11 cellular contexts compared by ENCODE assay signal in the genomic region with DNA sequence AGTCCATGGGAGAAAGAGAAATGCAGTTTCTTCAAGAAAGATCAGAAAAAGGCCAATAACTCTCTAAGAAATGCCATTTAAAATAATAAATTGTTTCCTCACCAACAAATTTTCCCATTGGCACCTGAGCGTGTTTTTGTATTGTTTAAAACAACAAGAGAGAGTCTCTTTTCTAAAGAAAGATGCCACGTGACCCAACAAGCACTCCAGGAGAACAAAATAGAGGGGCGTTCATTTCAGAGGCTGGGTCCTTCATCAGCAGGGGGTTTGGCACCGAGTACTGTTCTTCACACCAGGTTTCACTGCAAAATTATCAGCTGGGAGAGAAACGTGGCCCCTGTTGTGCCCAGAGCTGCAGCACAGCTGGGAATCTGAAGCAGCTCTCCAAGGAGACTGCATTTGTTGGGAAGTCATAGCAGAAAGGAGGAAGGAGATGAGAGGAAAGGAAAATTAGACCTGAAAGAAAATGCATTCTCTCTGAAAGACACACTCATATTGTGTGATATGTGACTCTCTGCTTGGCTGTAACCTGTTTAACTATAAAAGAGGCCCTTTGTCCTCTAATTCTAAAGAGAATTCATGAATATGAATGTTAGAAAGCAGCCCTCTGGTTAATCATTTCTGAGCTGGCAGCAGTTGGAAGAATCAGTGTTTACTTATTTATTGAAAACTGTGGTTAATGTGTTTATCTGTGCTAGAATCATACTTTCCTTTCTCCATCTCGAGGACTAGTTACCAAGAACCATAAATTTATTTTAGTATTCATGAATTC.
A peak's percentile ranks its signal among the peaks of the same experiment; 100 is the strongest.
DNase-seq lines count a peak whose midpoint lies in the region; ATAC-seq lines count a peak whose summit lies in the region.
"Had no signal": no experiment of that assay in that cellular context is flagged by ENCODE, and none has a peak within 500 bp of the region (broad histone marks: within the 10 kb centered on the region; RNA-seq: fewer than 3 reads in every experiment).

No MANE protein-coding gene starts in this region.

- H3K27ac Mint-ChIP-seq in CD4-positive, alpha-beta memory T cell: no peak overlapping the region

- peaks cover 18% of the 10 kb centered on the region for H3K4me1 ChIP-seq in iPS-18a (ENCODE audit: control insufficient read depth, low read depth, low read length)
- H3K4me1 ChIP-seq in CD4-positive, alpha-beta memory T cell (ENCODE audit: insufficient read depth, low read length): no peaks in the 10 kb centered on the region
- H3K4me1 ChIP-seq: ascending aorta had no signal

- H3K27ac ChIP-seq in iPS-18a (ENCODE audit: low read length): no peak overlapping the region
- H3K27ac ChIP-seq in substantia nigra (ENCODE audit: low read depth, low read length, poor library complexity, severe bottlenecking): peak overlapping the region; percentile 37
- H3K27ac ChIP-seq in CD4-positive, alpha-beta memory T cell (ENCODE audit: low read depth, low read length): no peak overlapping the region
- H3K27ac ChIP-seq: ascending aorta had no signal

- H3K4me1 Mint-ChIP-seq in CD4-positive, alpha-beta memory T cell: no peaks in the 10 kb centered on the region

- POLR2A ChIA-PET in CD4-positive, alpha-beta memory T cell (lab: Charles Lee; ENCODE audit: partially characterized antibody): no interaction called here

- peaks cover 0 to 4% (median 2%) of the 10 kb centered on the region in 8 donors for H3K9me3 Mint-ChIP-seq in CD4-positive, alpha-beta memory T cell

- no peak overlapping the region for H3K4me3 Mint-ChIP-seq in CD4-positive, alpha-beta memory T cell

- CTCF ChIA-PET in CD4-positive, alpha-beta memory T cell (lab: Charles Lee; ENCODE audit: partially characterized antibody): no interaction called here

- H3K9me3 ChIP-seq in iPS-18a (ENCODE audit: control insufficient read depth, low read depth, low read length): no peaks in the 10 kb centered on the region
- H3K9me3 ChIP-seq in CD4-positive, alpha-beta memory T cell (ENCODE audit: control insufficient read depth in 1 of 2, low read length in 2 of 2): no peaks in the 10 kb centered on the region
- H3K9me3 ChIP-seq: ascending aorta had no signal

- H3K36me3 ChIP-seq in iPS-18a (ENCODE audit: control insufficient read depth, low read depth, low read length): no peaks in the 10 kb centered on the region
- no peaks in the 10 kb centered on the region for H3K36me3 ChIP-seq in CD4-positive, alpha-beta memory T cell (ENCODE audit: insufficient read depth, low read length)
- H3K36me3 ChIP-seq: ascending aorta had no signal

- DNase-seq in DMS53 (lab: John Stamatoyannopoulos, UW): peak; percentile 43
- DNase-seq in DMS53 treated with DMSO at 0.1 percent for 48 hours (lab: John Stamatoyannopoulos, UW; ENCODE audit: unreplicated experiment): no peak
- peak; percentile 33 to 52 for DNase-seq in NCI-H526 (lab: John Stamatoyannopoulos, UW)
- DNase-seq in substantia nigra (lab: John Stamatoyannopoulos, UW): peak in 3 of 49 donors; percentile 1 to 22 (median 6)
- DNase-seq in left cardiac atrium: no peak
- DNase-seq in CD4-positive, alpha-beta memory T cell: no peak
- DNase-seq: SIG-M5; stimulated activated naive CD4-positive, alpha-beta T cell treated with Interleukin-2 at 50 U/mL for 16 hours had no signal

- intact Hi-C loops in left cardiac atrium (cut with DNase I): no loop called here
- intact Hi-C loops in CD4-positive, alpha-beta memory T cell (cut with micrococcal nuclease): no loop called here

- ATAC-seq in HG03439 (IDR thresholded peaks at IDR 0.05; ENCODE audit: unreplicated experiment): no peak
- ATAC-seq in left cardiac atrium: no peak

- H3K9ac ChIP-seq in iPS-18a (ENCODE audit: low read length): no peak overlapping the region

- no peaks in the 10 kb centered on the region for H3K36me3 Mint-ChIP-seq in CD4-positive, alpha-beta memory T cell

- no peaks in the 10 kb centered on the region for H3K27me3 Mint-ChIP-seq in CD4-positive, alpha-beta memory T cell

- no peaks in the 10 kb centered on the region for H3K27me3 ChIP-seq in iPS-18a (ENCODE audit: control insufficient read depth, insufficient read depth, low read length)
- no peaks in the 10 kb centered on the region for H3K27me3 ChIP-seq in CD4-positive, alpha-beta memory T cell (ENCODE audit: insufficient read depth, low read length)
- H3K27me3 ChIP-seq: ascending aorta had no signal

- peak overlapping the region; percentile 31 for H3K4me3 ChIP-seq in iPS-18a (ENCODE audit: low read length)
- H3K4me3 ChIP-seq in CD4-positive, alpha-beta memory T cell (ENCODE audit: low read length in 2 of 2): no peak overlapping the region
- H3K4me3 ChIP-seq: ascending aorta had no signal

Comparison
In these comparisons a context has a peak if more than half of its experiments do, and no peak if none do; other contexts are left out.
1. DNase-seq: peak in DMS53 (single experiment) and NCI-H526 (2 of 2); none in DMS53 treated with DMSO at 0.1 percent for 48 hours (single experiment), left cardiac atrium (single experiment) and CD4-positive, alpha-beta memory T cell (0 of 5).